17 cellular contexts compared by ENCODE assay signal in genomic region chr20:62569615-62570014, GRCh38.
A peak's percentile ranks its signal among the peaks of the same experiment; 100 is the strongest.
DNase-seq lines count a peak whose midpoint lies in the region; ATAC-seq and TF ChIP-seq lines count a peak whose summit lies in the region.
"Had no signal": no experiment of that assay in that cellular context is flagged by ENCODE, and none has a peak within 500 bp of the region (broad histone marks: within the 10 kb centered on the region; RNA-seq: fewer than 3 reads in every experiment).

No MANE protein-coding gene starts in this region.

- H2BK12ac ChIP-seq in neuronal stem cell (ENCODE audit: low read length): no peak overlapping the region

- H3K9me3 ChIP-seq in heart right ventricle: no peaks in the 10 kb centered on the region
- peaks cover 0 to 3% of the 10 kb centered on the region in 2 donors for H3K9me3 ChIP-seq in neuronal stem cell (replicated peaks in 1 of 2; ENCODE audit: control insufficient read depth in 2 of 2, insufficient read depth in 1 of 2, low read depth in 1 of 2, low read length in 2 of 2)
- H3K9me3 ChIP-seq: A549 had no signal

- DNase-seq in Right ventricle myocardium inferior (ENCODE audit: missing footprints): no peak
- no peak for DNase-seq in cardiac septum (ENCODE audit: low spot score)
- no peak for DNase-seq in heart right ventricle
- DNase-seq in neuronal stem cell (ENCODE audit: low spot score): no peak
- no peak for DNase-seq in activated CD8-positive, alpha-beta memory T cell treated with anti-CD3 and anti-CD28 coated beads, Interleukin-2, amount 50 U/mL, for 4 hours
- no peak for DNase-seq in GM20000 (ENCODE audit: low spot score)
- DNase-seq: AML-193, DMS153, DMS79, GDM1, GM23248, HCEC 1CT, IMR-90 had no signal

- intact Hi-C loops in Right ventricle myocardium inferior (cut with DNase I) (no loop called here), cardiac septum (cut with DNase I) (no loop called here), heart right ventricle (cut with DNase I) (loop anchor here in 2 of 10 donors (10.0 kb wide), 2 partner anchors 55 to 145 kb away; partner anchors contain the start of gene RBBP8NL (in 1 of the 2))

- H4K8ac ChIP-seq in neuronal stem cell (ENCODE audit: low read depth, low read length): no peak overlapping the region

- H3K4me3 ChIP-seq in heart right ventricle: no peak overlapping the region
- no peak overlapping the region for H3K4me3 ChIP-seq in neuronal stem cell (ENCODE audit: low read length in 2 of 2)
- H3K4me3 ChIP-seq: A549, GM23248, K562 had no signal

- H3K27ac ChIP-seq in heart right ventricle (peak overlapping the region in 5 of 10 donors; percentile 4 to 48 (median 8)), neuronal stem cell (replicated peaks; ENCODE audit: low read length) (no peak overlapping the region)
- H3K27ac ChIP-seq: 22Rv1, A549, GM23248 had no signal

- TF ChIP-seq CTCF in heart right ventricle (IDR thresholded peaks at IDR 0.05) (no peak), GM20000 (IDR thresholded peaks at IDR 0.05; ENCODE audit: extremely low read depth, missing control alignments) (no peak)

- ATAC-seq in Right ventricle myocardium inferior: peak; percentile 9
- peak in 5 of 8 donors; percentile 0 to 6 (median 1) for ATAC-seq in heart right ventricle
- no peak for ATAC-seq in GM19452 (IDR thresholded peaks at IDR 0.05; ENCODE audit: unreplicated experiment)
- ATAC-seq: A549, K562 had no signal

- H2BK120ac ChIP-seq in neuronal stem cell (ENCODE audit: low read depth, low read length): no peak overlapping the region

- H3K14ac ChIP-seq in neuronal stem cell (ENCODE audit: low read length): peak overlapping the region; percentile 82

- H3K9ac ChIP-seq in neuronal stem cell (ENCODE audit: low read depth, low read length, poor library complexity): no peak overlapping the region
- H3K9ac ChIP-seq: GM23248 had no signal

- H2BK15ac ChIP-seq in neuronal stem cell (ENCODE audit: low read length): no peak overlapping the region

- H3K18ac ChIP-seq in neuronal stem cell (ENCODE audit: low read length): peak overlapping the region; percentile 28

- H2BK5ac ChIP-seq in neuronal stem cell (ENCODE audit: low read length): no peak overlapping the region

- H2AK5ac ChIP-seq in neuronal stem cell (ENCODE audit: low read depth, low read length): peak overlapping the region; percentile 37

- H3K4me2 ChIP-seq in neuronal stem cell (ENCODE audit: insufficient read depth, low read length, poor library complexity, severe bottlenecking): no peak overlapping the region
- H3K4me2 ChIP-seq: A549 had no signal

- peak overlapping the region; percentile 73 for H3K23ac ChIP-seq in neuronal stem cell (ENCODE audit: low read depth, low read length, poor library complexity)

- H3K27me3 ChIP-seq in heart right ventricle: peaks cover 0 to 8% (median 0%) of the 10 kb centered on the region in 7 donors
- H3K27me3 ChIP-seq in neuronal stem cell (ENCODE audit: control insufficient read depth in 3 of 3, insufficient read depth in 3 of 3, low read depth in 1 of 3, low read length in 3 of 3): peaks cover 0 to 43% (median 2%) of the 10 kb centered on the region in 3 experiments

- H3K79me1 ChIP-seq in neuronal stem cell (ENCODE audit: low read depth, low read length): peaks cover 3% of the 10 kb centered on the region

- H2AFZ ChIP-seq in neuronal stem cell (ENCODE audit: low read length): no peak overlapping the region
- H2AFZ ChIP-seq: GM23248 had no signal

- H3K36me3 ChIP-seq in heart right ventricle (peaks cover 0 to 18% (median 0%) of the 10 kb centered on the region in 9 donors), neuronal stem cell (replicated peaks in 1 of 2; ENCODE audit: control insufficient read depth in 2 of 2, insufficient read depth in 2 of 2, low read length in 2 of 2) (no peaks in the 10 kb centered on the region)

- H3K4me1 ChIP-seq in heart right ventricle (peaks cover 0 to 28% (median 2%) of the 10 kb centered on the region in 9 donors), neuronal stem cell (ENCODE audit: control insufficient read depth in 2 of 2, insufficient read depth in 1 of 2, low read depth in 1 of 2, low read length in 2 of 2) (peaks cover 0 to 5% of the 10 kb centered on the region in 2 donors)
- H3K4me1 ChIP-seq: A549 had no signal

- no peak overlapping the region for H4K91ac ChIP-seq in neuronal stem cell (ENCODE audit: low read depth, low read length, poor library complexity)

- 59 to 66% methylated on average over 19 of the region's 19 CpGs for WGBS in heart right ventricle, 2 donors
- no CpG with 5 or more reads among the region's 19 CpGs for WGBS in neuronal stem cell (ENCODE audit: extremely low coverage in 2 of 2, insufficient read length in 2 of 2, insufficient replicate concordance in 1 of 2), 2 donors

- H3K4ac ChIP-seq in neuronal stem cell (ENCODE audit: low read length): no peak overlapping the region
